8 cellular contexts compared by ENCODE assay signal in the genomic region with DNA sequence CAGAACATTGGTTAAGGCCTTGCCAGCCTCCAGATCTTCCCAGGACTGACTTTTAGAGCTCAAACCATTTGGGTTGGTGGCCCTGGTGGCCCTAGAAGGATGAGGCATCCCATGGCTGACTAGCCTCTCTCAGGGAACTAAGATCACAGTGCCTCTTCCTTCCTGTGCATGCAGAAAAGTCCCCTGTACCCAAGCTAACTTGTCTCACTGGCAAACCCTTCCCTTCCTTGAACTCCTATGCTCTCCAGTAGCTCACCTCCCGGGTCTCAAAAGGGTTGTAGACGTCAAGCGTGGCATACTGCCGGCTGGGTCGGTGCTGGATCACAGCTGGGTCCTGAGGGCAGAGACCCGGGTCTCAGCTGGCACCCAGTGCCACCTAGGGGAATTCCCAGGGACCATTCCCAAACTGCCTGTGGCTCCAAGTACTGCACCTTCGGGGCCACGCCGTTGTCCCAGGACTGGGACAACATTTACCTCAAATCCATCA. TPM values are rescaled to one million over a fixed set of nuclear protein-coding genes. Genes with fewer than 3 reads are reported as not detected.
A peak's percentile ranks its signal among the peaks of the same experiment; 100 is the strongest.
DNase-seq lines count a peak whose midpoint lies in the region; ATAC-seq, FAIRE-seq and TF ChIP-seq lines count a peak whose summit lies in the region.

No MANE protein-coding gene starts in this region.

- TF ChIP-seq POLR2A in esophagus squamous epithelium (IDR thresholded peaks at IDR 0.05), result no peak

- FAIRE-seq in frontal cortex (lab: Jason Lieb, UNC), result no peak
- FAIRE-seq in HTR-8/SVneo (lab: Jason Lieb, UNC), result no peak

- DNase-seq in AML-193 (lab: John Stamatoyannopoulos, UW) (peak; percentile 9 to 20), RWPE1 (ENCODE audit: low spot score) (no peak), esophagus squamous epithelium (lab: John Stamatoyannopoulos, UW) (no peak), psoas muscle (peak in 1 of 2 donors; percentile 59), frontal cortex (ENCODE audit: low spot score in 2 of 2) (no peak), AG20443 (ENCODE audit: low spot score) (no peak), HTR-8/SVneo (ENCODE audit: insufficient read length, low spot score) (no peak)

- intact Hi-C loops in esophagus squamous epithelium (cut with DNase I), result loop anchor here (10.0 kb wide), 1 partner anchor 243 kb away; no protein-coding TSS in a partner anchor
- intact Hi-C loops in psoas muscle (cut with DNase I), result no loop called here

- POLR2A ChIA-PET in RWPE1 (lab: Yijun Ruan, JAX; ENCODE audit: low non-redundant PET), result interaction anchor here (0.8 kb wide), 1 partner anchor 11 kb away, joined by 5 read pairs; a partner anchor contains a TSS

- H3K4me3 ChIP-seq in esophagus squamous epithelium (peak overlapping the region; percentile 58 to 88 (median 86)), psoas muscle (peak overlapping the region; percentile 99)

- H3K27me3 ChIP-seq in esophagus squamous epithelium (no peaks in the 10 kb centered on the region), psoas muscle (ENCODE audit: insufficient read depth in 3 of 3, low read length in 2 of 3) (no peaks in the 10 kb centered on the region)

- H3K36me3 ChIP-seq in esophagus squamous epithelium (peaks cover 9 to 80% (median 42%) of the 10 kb centered on the region in 3 donors), psoas muscle (ENCODE audit: insufficient read depth in 1 of 2, low read depth in 1 of 2) (peaks cover 9 to 81% of the 10 kb centered on the region in 2 donors)

- peak overlapping the region; percentile 85 for H3K27ac ChIP-seq in RWPE1
- H3K27ac ChIP-seq in esophagus squamous epithelium, result peak overlapping the region; percentile 80 to 90 (median 86)
- H3K27ac ChIP-seq in psoas muscle, result peak overlapping the region; percentile 93

- CTCF ChIA-PET in RWPE1 (lab: Yijun Ruan, JAX), result interaction anchor here (0.6 to 2.1 kb wide), 2 partner anchors 11 to 63 kb away, joined by 3 to 14 read pairs; no protein-coding TSS in a partner anchor

- no peaks in the 10 kb centered on the region for H3K9me3 ChIP-seq in esophagus squamous epithelium
- H3K9me3 ChIP-seq in psoas muscle, result no peaks in the 10 kb centered on the region

- ATAC-seq in GM21619 (IDR thresholded peaks at IDR 0.05; ENCODE audit: unreplicated experiment), result peak; percentile 10
- no peak for ATAC-seq in psoas muscle

- H3K4me1 ChIP-seq in esophagus squamous epithelium, result peaks cover 15 to 33% (median 18%) of the 10 kb centered on the region in 3 donors
- H3K4me1 ChIP-seq in psoas muscle, result peaks cover 18% of the 10 kb centered on the region

- no peak for TF ChIP-seq CTCF in RWPE1 (conservative IDR thresholded peaks at IDR 0.05; ENCODE audit: low read depth)
- TF ChIP-seq CTCF in esophagus squamous epithelium (IDR thresholded peaks at IDR 0.05), result no peak
- TF ChIP-seq CTCF in psoas muscle (IDR thresholded peaks at IDR 0.05), result no peak

- 0% methylated on average over 4 of the region's 9 CpGs; no CpG with 5 or more reads in 1 of the 2 donors for WGBS in esophagus squamous epithelium, 2 donors
- WGBS in psoas muscle, 3 donors, result 0 to 1% (median 1%) methylated on average over 9 of the region's 9 CpGs

RNA-seq across cellular contexts. Expression of a gene that starts 0.7 kb away (rescaled TPM):
- total RNA-seq in esophagus squamous epithelium (10 to 100 TPM; 56.8 to 72.2 (median 60.1) TPM), psoas muscle (10 to 100 TPM; 49.5 to 70.7 (median 57.2) TPM), frontal cortex (19.2 TPM)
- 100 to 1,000 TPM in 2 of 3 donors, 10 to 100 TPM in 1; 75.0 to 159 (median 108) TPM for polyA plus RNA-seq in psoas muscle

RNA-seq across cellular contexts. Expression of a gene that starts 6.2 kb away (rescaled TPM):
- 10 to 100 TPM; 10.5 to 27.9 (median 16.1) TPM for total RNA-seq in esophagus squamous epithelium
- total RNA-seq in psoas muscle, result 10 to 100 TPM; 20.6 to 28.8 (median 23.8) TPM
- 10 to 100 TPM; 17.6 to 61.3 (median 21.2) TPM for polyA plus RNA-seq in psoas muscle
- total RNA-seq in frontal cortex, result 2.9 TPM

RNA-seq across cellular contexts. Expression of a gene that starts 11.9 kb away (rescaled TPM):
- 10 to 100 TPM; 21.9 to 35.1 (median 25.6) TPM for total RNA-seq in esophagus squamous epithelium
- 10 to 100 TPM; 11.7 to 28.5 (median 22.7) TPM for total RNA-seq in psoas muscle
- 10 to 100 TPM; 15.2 to 20.9 (median 15.3) TPM for polyA plus RNA-seq in psoas muscle
- 25.3 TPM for total RNA-seq in frontal cortex

RNA-seq across cellular contexts. Expression of a gene that starts 15.8 kb away (rescaled TPM):
- total RNA-seq in esophagus squamous epithelium (1 to 10 TPM; 2.1 to 3.0 (median 2.5) TPM), psoas muscle (under 1 TPM in 3 of 4 donors, not detected in 1; 0.27 to 0.82 (median 0.32) TPM), frontal cortex (11.8 TPM)
- polyA plus RNA-seq in psoas muscle, result under 1 TPM; 0.38 to 0.97 (median 0.52) TPM

RNA-seq across cellular contexts. Expression of a gene that starts 39.8 kb away (rescaled TPM):
- under 1 TPM in 1 of 4 donors, not detected in 3; 0.18 TPM for total RNA-seq in esophagus squamous epithelium
- total RNA-seq in psoas muscle, result not detected
- under 1 TPM in 1 of 3 donors, not detected in 2; 0.01 TPM for polyA plus RNA-seq in psoas muscle
- not detected for total RNA-seq in frontal cortex

Comparison
In these comparisons a context has a peak if more than half of its experiments do, and no peak if none do; other contexts are left out.
1. DNase-seq: peak in AML-193 (2 of 2); none in RWPE1 (single experiment), esophagus squamous epithelium (single experiment), frontal cortex (0 of 2), AG20443 (single experiment) and HTR-8/SVneo (single experiment).
2. Peak in every context shown above with its lines, with median percentiles within 50 percentile points of each other: H3K27ac ChIP-seq.